Comparison of ENCODE assay signal across 1 cellular context in the genomic region with DNA sequence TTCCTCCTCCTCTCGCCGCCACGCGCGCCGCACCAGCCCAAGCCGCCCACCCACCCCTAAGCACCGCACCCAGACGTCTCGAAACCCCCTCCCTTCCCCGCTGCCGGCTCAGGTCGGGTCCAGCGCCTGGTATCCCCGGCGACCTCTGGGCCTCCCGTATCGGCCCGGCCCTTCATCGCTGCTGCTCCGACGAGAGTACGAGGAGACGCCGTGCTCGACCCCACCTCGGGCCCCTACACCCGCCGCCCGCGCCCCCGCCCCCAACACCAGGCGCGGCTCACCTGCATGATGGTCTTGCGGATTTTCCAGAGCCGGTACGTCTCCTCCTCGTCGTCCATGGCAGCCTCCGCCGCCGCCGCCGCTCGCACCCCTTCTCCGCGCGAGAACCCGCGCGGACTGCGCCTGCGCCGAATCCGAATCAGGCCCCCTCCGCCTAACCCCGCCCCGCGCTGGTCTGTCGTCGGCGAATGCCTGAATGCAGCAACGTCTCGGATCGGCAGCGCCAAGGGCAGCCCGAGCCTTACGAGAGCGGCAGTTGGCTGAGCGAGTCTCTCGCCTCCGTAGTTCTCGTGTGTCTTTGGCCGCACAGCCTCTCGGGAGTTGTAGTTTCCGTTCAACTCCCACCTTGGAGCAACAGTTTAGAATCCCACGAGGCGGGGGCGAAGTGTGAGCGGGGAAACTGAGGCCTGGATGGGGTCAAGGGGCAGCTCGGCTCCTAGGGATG.
TF ChIP-seq lines count a peak whose summit lies in the region.

A gene (minus strand): TSS at position 398 of the 724 bp plus-strand sequence. CDS start 60 bp downstream, at position 338.

TF ChIP-seq in H1, 55 proteins besides CTCF, POLR2A, EP300 and RAD21:
- TF ChIP-seq MAFK (IDR thresholded peaks at IDR 0.05; ENCODE audit: low read depth, low read length) (no peak), KDM1A (IDR thresholded peaks at IDR 0.05; ENCODE audit: borderline replicate concordance, low read length) (no peak), ASH2L (IDR thresholded peaks at IDR 0.05; ENCODE audit: low read length) (peak; percentile 63), CBX5 (IDR thresholded peaks at IDR 0.05; ENCODE audit: low read depth, low read length) (no peak), PHF8 (conservative IDR thresholded peaks at IDR 0.05; ENCODE audit: low read depth, low read length) (peak; percentile 86), CEBPB (IDR thresholded peaks at IDR 0.05; ENCODE audit: low read depth, low read length) (no peak), BACH1 (IDR thresholded peaks at IDR 0.05; ENCODE audit: low read length) (no peak), SAP30 (IDR thresholded peaks at IDR 0.05; ENCODE audit: insufficient read depth, insufficient replicate concordance, low read length) (no peak), CHD2 (IDR thresholded peaks at IDR 0.05; ENCODE audit: low read length) (peak; percentile 99), FOSL1 (IDR thresholded peaks at IDR 0.05; ENCODE audit: insufficient read depth, low read depth, low read length) (no peak), BCL11A (IDR thresholded peaks at IDR 0.05; ENCODE audit: low read depth in 2 of 2, low read length in 2 of 2) (no peak), RNF2 (IDR thresholded peaks at IDR 0.05; ENCODE audit: borderline replicate concordance, low read depth, low read length, missing control alignments, poor library complexity, severe bottlenecking) (no peak), YY1 (IDR thresholded peaks at IDR 0.05; ENCODE audit: low read depth, low read length) (no peak), CHD1 (IDR thresholded peaks at IDR 0.05; ENCODE audit: low read depth, low read length) (no peak), SP1 (IDR thresholded peaks at IDR 0.05; ENCODE audit: low read depth, low read length) (peak; percentile 48; the same call in 1 of the 2 replicates), POU5F1 (IDR thresholded peaks at IDR 0.05; ENCODE audit: low read depth, low read length) (no peak), NRF1 (IDR thresholded peaks at IDR 0.05; ENCODE audit: low read depth, low read length) (0 out of 2 replicates have a peak, but pooled peaks have one; percentile 12), TBP (IDR thresholded peaks at IDR 0.05; ENCODE audit: low read depth, low read length) (peak; percentile 80), RFX5 (IDR thresholded peaks at IDR 0.05; ENCODE audit: borderline replicate concordance, low read depth, low read length) (no peak), KDM4A (IDR thresholded peaks at IDR 0.05; ENCODE audit: low read depth, low read length, severe bottlenecking) (no peak), SP4 (IDR thresholded peaks at IDR 0.05; ENCODE audit: low read length) (peak; percentile 99), HDAC2 (IDR thresholded peaks at IDR 0.05; ENCODE audit: borderline replicate concordance in 1 of 2, low read depth in 2 of 2, low read length in 2 of 2) (no peak), JUND (IDR thresholded peaks at IDR 0.05; ENCODE audit: low read length) (no peak), TEAD4 (IDR thresholded peaks at IDR 0.05; ENCODE audit: low read depth, low read length) (peak; percentile 40; the same call in 1 of the 2 replicates), BRCA1 (IDR thresholded peaks at IDR 0.05; ENCODE audit: low read depth, low read length) (peak; percentile 90), RBBP5 (IDR thresholded peaks at IDR 0.05; ENCODE audit: borderline replicate concordance, low read depth, low read length) (no peak), HDAC6 (IDR thresholded peaks at IDR 0.05; ENCODE audit: low read depth, low read length) (no peak), SIN3A (conservative IDR thresholded peaks at IDR 0.05 in 1 of 2, IDR thresholded peaks at IDR 0.05 in 1 of 2; ENCODE audit: low read depth in 1 of 2, low read length in 2 of 2) (peak in 1 of 2 experiments; percentile 70; a peak in 2 of 4 replicates), GTF2F1 (IDR thresholded peaks at IDR 0.05; ENCODE audit: borderline replicate concordance, low read depth, low read length) (no peak), SP2 (IDR thresholded peaks at IDR 0.05; ENCODE audit: low read length) (no peak), SIX5 (IDR thresholded peaks at IDR 0.05; ENCODE audit: low read depth, low read length) (peak; percentile 83), CREB1 (IDR thresholded peaks at IDR 0.05) (peak; percentile 83), ZNF274 (IDR thresholded peaks at IDR 0.05; ENCODE audit: borderline replicate concordance, extremely low read depth, low read length) (no peak), CBX8 (IDR thresholded peaks at IDR 0.05; ENCODE audit: borderline replicate concordance, low read depth, low read length) (no peak), KDM5A (IDR thresholded peaks at IDR 0.05; ENCODE audit: low read length) (no peak; the same call in 1 of the 2 replicates), POLR2AphosphoS5 (IDR thresholded peaks at IDR 0.05; ENCODE audit: low read depth, low read length) (no peak; the same call in 1 of the 2 replicates), TAF1 (IDR thresholded peaks at IDR 0.05; ENCODE audit: low read depth, low read length) (peak; percentile 85), NANOG (IDR thresholded peaks at IDR 0.05; ENCODE audit: insufficient read depth, low read depth, low read length, poor library complexity, severe bottlenecking) (no peak), JUN (IDR thresholded peaks at IDR 0.05; ENCODE audit: low read depth, low read length) (no peak)
- TF ChIP-seq, protein P1, sequence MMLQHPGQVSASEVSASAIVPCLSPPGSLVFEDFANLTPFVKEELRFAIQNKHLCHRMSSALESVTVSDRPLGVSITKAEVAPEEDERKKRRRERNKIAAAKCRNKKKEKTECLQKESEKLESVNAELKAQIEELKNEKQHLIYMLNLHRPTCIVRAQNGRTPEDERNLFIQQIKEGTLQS (IDR thresholded peaks at IDR 0.05; ENCODE audit: insufficient read depth, low read depth, low read length) = no peak
- TF ChIP-seq, protein P2, sequence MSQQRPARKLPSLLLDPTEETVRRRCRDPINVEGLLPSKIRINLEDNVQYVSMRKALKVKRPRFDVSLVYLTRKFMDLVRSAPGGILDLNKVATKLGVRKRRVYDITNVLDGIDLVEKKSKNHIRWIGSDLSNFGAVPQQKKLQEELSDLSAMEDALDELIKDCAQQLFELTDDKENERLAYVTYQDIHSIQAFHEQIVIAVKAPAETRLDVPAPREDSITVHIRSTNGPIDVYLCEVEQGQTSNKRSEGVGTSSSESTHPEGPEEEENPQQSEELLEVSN (IDR thresholded peaks at IDR 0.05) = 0 out of 2 replicates have a peak, but pooled peaks have one; percentile 16
- TF ChIP-seq, protein P3, sequence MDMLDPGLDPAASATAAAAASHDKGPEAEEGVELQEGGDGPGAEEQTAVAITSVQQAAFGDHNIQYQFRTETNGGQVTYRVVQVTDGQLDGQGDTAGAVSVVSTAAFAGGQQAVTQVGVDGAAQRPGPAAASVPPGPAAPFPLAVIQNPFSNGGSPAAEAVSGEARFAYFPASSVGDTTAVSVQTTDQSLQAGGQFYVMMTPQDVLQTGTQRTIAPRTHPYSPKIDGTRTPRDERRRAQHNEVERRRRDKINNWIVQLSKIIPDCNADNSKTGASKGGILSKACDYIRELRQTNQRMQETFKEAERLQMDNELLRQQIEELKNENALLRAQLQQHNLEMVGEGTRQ (IDR thresholded peaks at IDR 0.05; ENCODE audit: low read length) = no peak
- TF ChIP-seq, protein P4, sequence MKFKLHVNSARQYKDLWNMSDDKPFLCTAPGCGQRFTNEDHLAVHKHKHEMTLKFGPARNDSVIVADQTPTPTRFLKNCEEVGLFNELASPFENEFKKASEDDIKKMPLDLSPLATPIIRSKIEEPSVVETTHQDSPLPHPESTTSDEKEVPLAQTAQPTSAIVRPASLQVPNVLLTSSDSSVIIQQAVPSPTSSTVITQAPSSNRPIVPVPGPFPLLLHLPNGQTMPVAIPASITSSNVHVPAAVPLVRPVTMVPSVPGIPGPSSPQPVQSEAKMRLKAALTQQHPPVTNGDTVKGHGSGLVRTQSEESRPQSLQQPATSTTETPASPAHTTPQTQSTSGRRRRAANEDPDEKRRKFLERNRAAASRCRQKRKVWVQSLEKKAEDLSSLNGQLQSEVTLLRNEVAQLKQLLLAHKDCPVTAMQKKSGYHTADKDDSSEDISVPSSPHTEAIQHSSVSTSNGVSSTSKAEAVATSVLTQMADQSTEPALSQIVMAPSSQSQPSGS (IDR thresholded peaks at IDR 0.05; ENCODE audit: low read length) = no peak
- TF ChIP-seq, protein P5, sequence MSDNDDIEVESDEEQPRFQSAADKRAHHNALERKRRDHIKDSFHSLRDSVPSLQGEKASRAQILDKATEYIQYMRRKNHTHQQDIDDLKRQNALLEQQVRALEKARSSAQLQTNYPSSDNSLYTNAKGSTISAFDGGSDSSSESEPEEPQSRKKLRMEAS (IDR thresholded peaks at IDR 0.05) = peak; percentile 35
